ENCODE assay signal across 17 cellular contexts in genomic region chr7:91866599-91867148, GRCh38. TPM values are rescaled to one million over a fixed set of nuclear protein-coding genes. Genes with fewer than 3 reads are reported as not detected.
A peak's percentile ranks its signal among the peaks of the same experiment; 100 is the strongest.
DNase-seq lines count a peak whose midpoint lies in the region; ATAC-seq and TF ChIP-seq lines count a peak whose summit lies in the region.
"Had no signal": no experiment of that assay in that cellular context is flagged by ENCODE, and none has a peak within 500 bp of the region (broad histone marks: within the 10 kb centered on the region; RNA-seq: fewer than 3 reads in every experiment).

No MANE protein-coding gene starts in this region.

- H3K27me3 Mint-ChIP-seq in CD8-positive, alpha-beta T cell (ENCODE audit: low read depth), result no peaks in the 10 kb centered on the region
- H3K27me3 Mint-ChIP-seq in nephron progenitor cell (ENCODE audit: low read depth, poor library complexity), result no peaks in the 10 kb centered on the region

- no peak for DNase-seq in CD8-positive, alpha-beta T cell
- DNase-seq in NCI-H524 (lab: John Stamatoyannopoulos, UW) (peak; percentile 4 to 52), nephron progenitor cell (no peak), MG63 (no peak), osteoblast (ENCODE audit: insufficient read length, low spot score, missing footprints) (no peak)
- DNase-seq: ACHN, C1 segment of cervical spinal cord, DMS153, GF-D8, NCI-H1417 treated with DMSO at 0.1 percent for 48 hours, NCI-H187 treated with DMSO at 0.1 percent for 48 hours, NCI-H2227 treated with DMSO at 0.1 percent for 48 hours, NCI-H510A treated with DMSO at 0.1 percent for 48 hours, SHP77 treated with DMSO at 0.1 percent for 48 hours had no signal

- CTCF ChIA-PET in CD8-positive, alpha-beta T cell (lab: Charles Lee), result interaction anchor here (1.0 to 1.3 kb wide), 2 partner anchors 14 to 37 kb away, joined by 4 read pairs; partner anchors contain the start of gene MTERF1

- no peak overlapping the region for H3K4me2 ChIP-seq in osteoblast (ENCODE audit: insufficient read depth, low read length)

- peaks cover 4% of the 10 kb centered on the region for H3K9me3 Mint-ChIP-seq in CD8-positive, alpha-beta T cell
- no peaks in the 10 kb centered on the region for H3K9me3 Mint-ChIP-seq in nephron progenitor cell
- H3K9me3 Mint-ChIP-seq: T-helper 1 cell treated with Interleukin-12 subunit alpha and Interleukin-12 subunit beta and Interleukin-4 antibody, amounts not matched to agents 30 μg/mL and 1 μg/mL, for 36 hours had no signal

- TF ChIP-seq CTCF in CD8-positive, alpha-beta T cell (IDR thresholded peaks at IDR 0.05), result no peak
- TF ChIP-seq CTCF in nephron progenitor cell (IDR thresholded peaks at IDR 0.05) (no peak), osteoblast (IDR thresholded peaks at IDR 0.05; ENCODE audit: extremely low read depth, low read depth, low read length) (no peak)

- intact Hi-C loops in CD8-positive, alpha-beta T cell (cut with DNase I, micrococcal nuclease), result no loop called here

- no peaks in the 10 kb centered on the region for H3K79me2 ChIP-seq in osteoblast (ENCODE audit: insufficient read depth, low read length)

- no peaks in the 10 kb centered on the region for H3K27me3 ChIP-seq in CD8-positive, alpha-beta T cell (ENCODE audit: insufficient read depth, low read length)
- H3K27me3 ChIP-seq in MG63 (no peaks in the 10 kb centered on the region), osteoblast (ENCODE audit: insufficient read depth, low read length) (no peaks in the 10 kb centered on the region)

- H3K36me3 Mint-ChIP-seq in CD8-positive, alpha-beta T cell, result peaks cover 12% of the 10 kb centered on the region
- H3K36me3 Mint-ChIP-seq in nephron progenitor cell (ENCODE audit: low read depth), result peaks cover 10% of the 10 kb centered on the region

- H2AFZ ChIP-seq in osteoblast (ENCODE audit: low read length), result no peak overlapping the region

- no peak overlapping the region for H3K27ac ChIP-seq in CD8-positive, alpha-beta T cell (ENCODE audit: low read depth, low read length)
- no peak overlapping the region for H3K27ac ChIP-seq in osteoblast (ENCODE audit: low read depth, low read length)

- peak overlapping the region; percentile 64 for H3K27ac Mint-ChIP-seq in CD8-positive, alpha-beta T cell
- peak overlapping the region; percentile 50 for H3K27ac Mint-ChIP-seq in nephron progenitor cell
- H3K27ac Mint-ChIP-seq: T-helper 1 cell treated with Interleukin-12 subunit alpha and Interleukin-12 subunit beta and Interleukin-4 antibody, amounts not matched to agents 30 μg/mL and 1 μg/mL, for 36 hours had no signal

- peaks cover 10% of the 10 kb centered on the region for H3K4me1 Mint-ChIP-seq in CD8-positive, alpha-beta T cell (ENCODE audit: low read depth)
- H3K4me1 Mint-ChIP-seq in nephron progenitor cell, result no peaks in the 10 kb centered on the region

- no peak overlapping the region for H3K4me3 ChIP-seq in CD8-positive, alpha-beta T cell (ENCODE audit: low read depth, low read length)
- no peak overlapping the region for H3K4me3 ChIP-seq in MG63
- H3K4me3 ChIP-seq in osteoblast (ENCODE audit: insufficient read depth, low read length), result no peak overlapping the region

- no peak overlapping the region for H3K4me3 Mint-ChIP-seq in CD8-positive, alpha-beta T cell
- no peak overlapping the region for H3K4me3 Mint-ChIP-seq in nephron progenitor cell
- H3K4me3 Mint-ChIP-seq: T-helper 1 cell treated with Interleukin-12 subunit alpha and Interleukin-12 subunit beta and Interleukin-4 antibody, amounts not matched to agents 30 μg/mL and 1 μg/mL, for 36 hours had no signal

- H3K4me1 ChIP-seq in CD8-positive, alpha-beta T cell (ENCODE audit: insufficient read depth, low read length), result no peaks in the 10 kb centered on the region
- H3K4me1 ChIP-seq in osteoblast (ENCODE audit: insufficient read depth, low read length), result no peaks in the 10 kb centered on the region

- H3K9me3 ChIP-seq in CD8-positive, alpha-beta T cell (ENCODE audit: low read length), result no peaks in the 10 kb centered on the region
- H3K9me3 ChIP-seq in MG63 (no peaks in the 10 kb centered on the region), osteoblast (ENCODE audit: low read depth, low read length) (no peaks in the 10 kb centered on the region)

- POLR2A ChIA-PET in CD8-positive, alpha-beta T cell (lab: Charles Lee), result no interaction called here

- H3K36me3 ChIP-seq in CD8-positive, alpha-beta T cell (ENCODE audit: insufficient read depth, low read length), result no peaks in the 10 kb centered on the region
- H3K36me3 ChIP-seq in MG63 (no peaks in the 10 kb centered on the region), osteoblast (ENCODE audit: insufficient read depth, low read length) (no peaks in the 10 kb centered on the region)

- H4K20me1 ChIP-seq in osteoblast (ENCODE audit: insufficient read depth, low read length), result peaks cover 3% of the 10 kb centered on the region

- ATAC-seq in CD8-positive, alpha-beta T cell, result no peak
- ATAC-seq in SK-N-SH treated with all-trans-retinoic acid at 6 μM for 48 hours (peak; percentile 43), GM21526 (IDR thresholded peaks at IDR 0.05; ENCODE audit: low FRiP score, unreplicated experiment) (no peak)

TF ChIP-seq in SK-N-SH treated with all-trans-retinoic acid at 6 μM for 48 hours, 23 proteins besides CTCF, POLR2A, EP300 and RAD21:
- TF ChIP-seq RARB (CRISPR knock-in tag; IDR thresholded peaks at IDR 0.05) (no peak), ZFP30 (CRISPR knock-in tag; IDR thresholded peaks at IDR 0.05) (no peak), ZNF8 (CRISPR knock-in tag; IDR thresholded peaks at IDR 0.05) (no peak), TCF4 (CRISPR knock-in tag; IDR thresholded peaks at IDR 0.05; ENCODE audit: borderline replicate concordance) (peak; percentile 68), ISL1 (CRISPR knock-in tag; IDR thresholded peaks at IDR 0.05) (peak; percentile 36)
TF ChIP-seq in SK-N-SH treated with all-trans-retinoic acid at 6 μM for 48 hours: peak in this region for 2.

RNA-seq across cellular contexts. Expression of gene MTERF1, which starts 13.8 kb away (rescaled TPM):
- total RNA-seq in CD8-positive, alpha-beta T cell, result 10 to 100 TPM; 12.3 to 12.5 TPM
- total RNA-seq in MG63 (2014; rRNA removed; shearing (Covaris generic); ENCODE audit: low replicate concordance), result 4.8 and 6.9 TPM in 2 replicates
- total RNA-seq in osteoblast, result 13.0 and 13.6 TPM in 2 replicates

Comparison
In these comparisons a context has a peak if more than half of its experiments do, and no peak if none do; other contexts are left out.
1. DNase-seq: peak in NCI-H524 (2 of 2); none in CD8-positive, alpha-beta T cell (0 of 7), nephron progenitor cell (single experiment), MG63 (single experiment) and osteoblast (single experiment).